33 cellular contexts compared by ENCODE assay signal in genomic region chr17:545156-545555, GRCh38.
"Had no signal": no experiment of that assay in that cellular context is flagged by ENCODE, and none has a peak within 500 bp of the region (broad histone marks: within the 10 kb centered on the region; RNA-seq: fewer than 3 reads in every experiment).

No MANE protein-coding gene starts in this region.

- ATAC-seq: activated T-cell treated with anti-CD3 and anti-CD28 coated beads, Interleukin-2, amount 50 U/mL, for 72 hours; body of pancreas; gastrocnemius medialis; left lobe of liver; lower lobe of right lung; mucosa of descending colon; right cardiac atrium; stimulated activated effector memory CD8-positive, alpha-beta T cell treated with anti-CD3 and anti-CD28 coated beads, Interleukin-12 subunit alpha, Interleukin-12 subunit beta, amount 100 ng/mL, for 72 hours had no signal

- H3K27ac ChIP-seq: adrenal gland, body of pancreas, cardiac muscle cell, colonic mucosa, gastrocnemius medialis, lower lobe of right lung, parathyroid adenoma, spleen, vagina had no signal

- H3K27me3 Mint-ChIP-seq: activated naive CD8-positive, alpha-beta T cell treated with anti-CD3 and anti-CD28 coated beads for 36 hours; stimulated activated naive CD8-positive, alpha-beta T cell treated with anti-CD3 and anti-CD28 coated beads, Interleukin-15, Interleukin-2, amounts not matched to agents 100 ng/mL and 50 ng/mL, for 24 hours; type B pancreatic cell had no signal

- H3K4me3 Mint-ChIP-seq: activated naive CD8-positive, alpha-beta T cell treated with anti-CD3 and anti-CD28 coated beads for 36 hours; activated T-cell treated with anti-CD3 and anti-CD28 coated beads, Interleukin-2, amount 50 U/mL, for 72 hours; immature natural killer cell; nephron progenitor cell; stimulated activated effector memory CD8-positive, alpha-beta T cell treated with anti-CD3 and anti-CD28 coated beads, Interleukin-12 subunit alpha, Interleukin-12 subunit beta, amount 100 ng/mL, for 72 hours; stimulated activated naive CD8-positive, alpha-beta T cell treated with anti-CD3 and anti-CD28 coated beads, Interleukin-15, Interleukin-2, amounts not matched to agents 100 ng/mL and 50 ng/mL, for 24 hours; T-helper 2 cell treated with Interferon-gamma antibody and Interleukin-4, amounts not matched to agents 5 μg/mL and 100 μg/mL, for 36 hours; type B pancreatic cell had no signal

- H3K27ac Mint-ChIP-seq: activated naive CD8-positive, alpha-beta T cell treated with anti-CD3 and anti-CD28 coated beads for 36 hours; activated T-cell treated with anti-CD3 and anti-CD28 coated beads, Interleukin-2, amount 50 U/mL, for 72 hours; immature natural killer cell; nephron progenitor cell; stimulated activated effector memory CD8-positive, alpha-beta T cell treated with anti-CD3 and anti-CD28 coated beads, Interleukin-12 subunit alpha, Interleukin-12 subunit beta, amount 100 ng/mL, for 72 hours; stimulated activated naive CD8-positive, alpha-beta T cell treated with anti-CD3 and anti-CD28 coated beads, Interleukin-15, Interleukin-2, amounts not matched to agents 100 ng/mL and 50 ng/mL, for 24 hours; T-helper 2 cell treated with Interferon-gamma antibody and Interleukin-4, amounts not matched to agents 5 μg/mL and 100 μg/mL, for 36 hours; type B pancreatic cell had no signal

- H3K36me3 ChIP-seq: adrenal gland, colonic mucosa, vagina had no signal

- H3K27me3 ChIP-seq: adrenal gland, body of pancreas, cardiac muscle cell, colonic mucosa, dorsolateral prefrontal cortex, gastrocnemius medialis, spleen, vagina had no signal

- DNase-seq: activated CD4-positive, alpha-beta T cell treated with anti-CD3 and anti-CD28 coated beads for 4 hours; activated CD4-positive, alpha-beta T cell treated with anti-CD3 and anti-CD28 coated beads, Interleukin-2, amount 50 U/mL, for 4 hours; activated naive CD4-positive, alpha-beta T cell; activated naive CD8-positive, alpha-beta T cell treated with anti-CD3 and anti-CD28 coated beads for 36 hours; activated T-cell treated with anti-CD3 and anti-CD28 coated beads for 4 hours; activated T-cell treated with anti-CD3 and anti-CD28 coated beads, Interleukin-2, amount 50 U/mL, for 72 hours; adrenal gland; aorta; body of pancreas; cerebellar nuclear complex; colonic mucosa; dorsolateral prefrontal cortex; effector memory CD4-positive, alpha-beta T cell; erythroblast; gastrocnemius medialis; glutamatergic neuron; immature natural killer cell; lower lobe of right lung; mucosa of descending colon; nephron progenitor cell; occipital lobe; right cardiac atrium; spleen; stimulated activated CD4-positive, alpha-beta T cell treated with anti-CD3 and anti-CD28 coated beads, Interleukin-4, amount 100 ng/mL, for 1 hour; T-helper 1 cell had no signal

- H3K9me3 Mint-ChIP-seq: activated naive CD8-positive, alpha-beta T cell treated with anti-CD3 and anti-CD28 coated beads for 36 hours; activated T-cell treated with anti-CD3 and anti-CD28 coated beads, Interleukin-2, amount 50 U/mL, for 72 hours; immature natural killer cell; nephron progenitor cell; stimulated activated effector memory CD8-positive, alpha-beta T cell treated with anti-CD3 and anti-CD28 coated beads, Interleukin-12 subunit alpha, Interleukin-12 subunit beta, amount 100 ng/mL, for 72 hours; stimulated activated naive CD8-positive, alpha-beta T cell treated with anti-CD3 and anti-CD28 coated beads, Interleukin-15, Interleukin-2, amounts not matched to agents 100 ng/mL and 50 ng/mL, for 24 hours; T-helper 2 cell treated with Interferon-gamma antibody and Interleukin-4, amounts not matched to agents 5 μg/mL and 100 μg/mL, for 36 hours had no signal

- H3K4me1 Mint-ChIP-seq: immature natural killer cell, nephron progenitor cell had no signal

- H3K4me3 ChIP-seq: adrenal gland, body of pancreas, cardiac muscle cell, colonic mucosa, dorsolateral prefrontal cortex, gastrocnemius medialis, lower lobe of right lung, mucosa of descending colon, spleen, vagina had no signal

- H2AFZ ChIP-seq: parathyroid adenoma had no signal

- H3K79me2 ChIP-seq: parathyroid adenoma had no signal

- H3K4me1 ChIP-seq: adrenal gland, body of pancreas, colonic mucosa, gastrocnemius medialis, lower lobe of right lung, parathyroid adenoma had no signal

- H3K9me3 ChIP-seq: adrenal gland, body of pancreas, colonic mucosa, gastrocnemius medialis, lower lobe of right lung, mucosa of descending colon, spleen, vagina had no signal
